Comparison of ENCODE assay signal across 5 cellular contexts in genomic region chr2:53108246-53108645, GRCh38.
"Had no signal": no experiment of that assay in that cellular context is flagged by ENCODE, and none has a peak within 500 bp of the region (broad histone marks: within the 10 kb centered on the region; RNA-seq: fewer than 3 reads in every experiment).

No MANE protein-coding gene starts in this region.

- H3K27ac ChIP-seq: HL-60 had no signal

- ATAC-seq: K562 had no signal

- DNase-seq: IMR-90, KBM-7 had no signal

- FAIRE-seq: HTR-8/SVneo, K562 had no signal

- H3K4me3 ChIP-seq: K562 had no signal
